8 cellular contexts compared by ENCODE assay signal in the genomic region with DNA sequence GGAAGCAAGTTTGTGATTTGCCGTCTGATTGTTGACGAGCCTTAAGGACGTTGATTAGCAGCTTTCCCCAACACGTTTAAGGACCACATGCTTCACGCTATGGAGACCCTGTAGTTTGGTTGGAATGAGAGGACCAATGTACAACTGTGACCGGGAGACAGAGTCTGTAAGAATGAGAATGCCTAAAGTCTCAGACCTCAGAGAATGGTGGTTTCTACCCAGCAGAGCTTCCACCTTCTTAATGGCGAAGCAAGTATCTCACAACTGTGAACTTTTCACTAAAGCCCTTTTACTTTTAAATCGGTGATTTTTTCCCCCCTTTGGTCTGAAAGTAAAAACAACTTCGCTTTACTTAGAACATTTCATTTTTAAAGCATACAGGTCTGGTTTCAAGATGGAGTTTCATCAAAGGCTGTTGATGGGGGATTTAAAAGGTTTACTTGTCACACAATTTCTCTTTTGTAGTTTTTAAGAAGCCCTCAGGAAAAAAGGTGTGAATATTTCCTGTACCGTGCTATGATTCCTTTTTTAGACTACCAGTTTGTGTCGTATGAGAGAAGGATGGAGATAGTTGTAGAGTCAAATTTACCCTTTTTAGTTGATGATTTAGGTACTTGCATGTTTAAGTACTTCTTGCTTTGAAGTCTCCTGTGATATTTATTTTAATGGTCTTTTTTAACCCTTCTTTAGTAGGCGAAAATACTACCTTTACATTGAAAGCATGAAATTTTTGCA. TPM values are rescaled to one million over a fixed set of nuclear protein-coding genes. Genes with fewer than 3 reads are reported as not detected.
DNase-seq lines count a peak whose midpoint lies in the region; TF ChIP-seq lines count a peak whose summit lies in the region.

No MANE protein-coding gene starts in this region.

- peak overlapping the region; percentile 93 for H3K27ac Mint-ChIP-seq in dendritic cell treated with granulocyte-macrophage colony-stimulating factor and Interleukin-4, amounts not matched to agents 40 ng/mL and 50 ng/mL, for 4 days
- no peak overlapping the region for H3K27ac Mint-ChIP-seq in nephron progenitor cell

- intact Hi-C loops in dendritic cell treated with granulocyte-macrophage colony-stimulating factor and Interleukin-4, amounts not matched to agents 40 ng/mL and 50 ng/mL, for 4 days (cut with micrococcal nuclease), result loop anchor here (5.0 kb wide), 1 partner anchor 101 kb away; no protein-coding TSS in a partner anchor

- H3K4me3 Mint-ChIP-seq in dendritic cell treated with granulocyte-macrophage colony-stimulating factor and Interleukin-4, amounts not matched to agents 40 ng/mL and 50 ng/mL, for 4 days, result peak overlapping the region; percentile 90
- peak overlapping the region; percentile 91 for H3K4me3 Mint-ChIP-seq in nephron progenitor cell

- H3K4me1 Mint-ChIP-seq in dendritic cell treated with granulocyte-macrophage colony-stimulating factor and Interleukin-4, amounts not matched to agents 40 ng/mL and 50 ng/mL, for 4 days (ENCODE audit: low read depth), result peaks cover 73% of the 10 kb centered on the region
- H3K4me1 Mint-ChIP-seq in nephron progenitor cell, result peaks cover 36% of the 10 kb centered on the region

- peak overlapping the region; percentile 77; the same call in 1 of the 2 replicates for H3K27ac ChIP-seq in C4-2B

- no peaks in the 10 kb centered on the region for H3K9me3 Mint-ChIP-seq in dendritic cell treated with granulocyte-macrophage colony-stimulating factor and Interleukin-4, amounts not matched to agents 40 ng/mL and 50 ng/mL, for 4 days
- no peaks in the 10 kb centered on the region for H3K9me3 Mint-ChIP-seq in nephron progenitor cell

- no peak for DNase-seq in Jurkat, Clone E6-1 (ENCODE audit: low read depth, low spot score)
- DNase-seq in nephron progenitor cell, result no peak
- no peak for DNase-seq in EL
- DNase-seq in stimulated activated CD4-positive, alpha-beta T cell treated with anti-CD3 and anti-CD28 coated beads, Interleukin-2, amount 100 ng/mL, for 24 hours, result no peak
- DNase-seq in NCI-H1436 (lab: John Stamatoyannopoulos, UW), result no peak
- no peak for DNase-seq in NOMO-1 treated with dmso at 0.1 percent for 144 hours (lab: John Stamatoyannopoulos, UW; ENCODE audit: unreplicated experiment)

- TF ChIP-seq CTCF in C4-2B (conservative IDR thresholded peaks at IDR 0.05), result no peak
- no peak for TF ChIP-seq CTCF in nephron progenitor cell (IDR thresholded peaks at IDR 0.05)

- peaks cover 6% of the 10 kb centered on the region for H3K36me3 Mint-ChIP-seq in dendritic cell treated with granulocyte-macrophage colony-stimulating factor and Interleukin-4, amounts not matched to agents 40 ng/mL and 50 ng/mL, for 4 days (ENCODE audit: low read depth)
- peaks cover 6% of the 10 kb centered on the region for H3K36me3 Mint-ChIP-seq in nephron progenitor cell (ENCODE audit: low read depth)

- peak overlapping the region; percentile 74 for H3K4me3 ChIP-seq in Jurkat, Clone E6-1 (ENCODE audit: low read length)

- H3K27me3 Mint-ChIP-seq in dendritic cell treated with granulocyte-macrophage colony-stimulating factor and Interleukin-4, amounts not matched to agents 40 ng/mL and 50 ng/mL, for 4 days, result peaks cover 5% of the 10 kb centered on the region
- H3K27me3 Mint-ChIP-seq in nephron progenitor cell (ENCODE audit: low read depth, poor library complexity), result peaks cover 47% of the 10 kb centered on the region

RNA-seq across cellular contexts. Expression of a gene that starts 1.5 kb away (rescaled TPM):
- 16.8 TPM for polyA plus RNA-seq in Jurkat, Clone E6-1 (2012; ENCODE audit: insufficient read depth, insufficient read length)
